Comparison of ENCODE assay signal across 12 cellular contexts in the genomic region with DNA sequence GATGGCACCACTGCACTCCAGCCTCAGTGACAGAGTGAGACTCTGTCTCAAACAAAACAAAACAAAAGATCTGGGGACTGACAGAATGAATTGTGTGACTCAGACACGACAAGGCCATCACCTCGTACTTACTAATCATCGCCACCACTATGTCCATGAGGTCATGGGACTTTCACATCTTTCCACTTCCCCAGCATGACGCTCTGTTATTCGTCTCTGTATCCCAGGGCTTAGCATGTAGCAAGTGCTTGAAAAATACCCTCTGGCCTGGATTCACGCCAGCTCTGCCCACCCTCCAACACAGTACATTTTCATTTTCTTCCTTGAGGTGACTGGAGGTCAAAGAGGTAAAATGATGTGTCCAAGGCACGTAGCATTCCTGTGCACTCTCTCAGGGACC. TPM values are rescaled to one million over a fixed set of nuclear protein-coding genes. Genes with fewer than 3 reads are reported as not detected.
DNase-seq lines count a peak whose midpoint lies in the region; ATAC-seq and TF ChIP-seq lines count a peak whose summit lies in the region.
"Had no signal": no experiment of that assay in that cellular context is flagged by ENCODE, and none has a peak within 500 bp of the region (broad histone marks: within the 10 kb centered on the region; RNA-seq: fewer than 3 reads in every experiment).

No MANE protein-coding gene starts in this region.

- H2AFZ ChIP-seq in neuronal stem cell (ENCODE audit: low read length): no peak overlapping the region

- H3K27me3 ChIP-seq in neuronal stem cell (ENCODE audit: control insufficient read depth in 3 of 3, insufficient read depth in 3 of 3, low read depth in 1 of 3, low read length in 3 of 3): no peaks in the 10 kb centered on the region
- no peaks in the 10 kb centered on the region for H3K27me3 ChIP-seq in WERI-Rb-1 (ENCODE audit: insufficient read depth, low read depth, severe bottlenecking)
- H3K27me3 ChIP-seq: dorsolateral prefrontal cortex had no signal

- H3K9me3 ChIP-seq in neuronal stem cell (replicated peaks in 1 of 2; ENCODE audit: control insufficient read depth in 2 of 2, insufficient read depth in 1 of 2, low read depth in 1 of 2, low read length in 2 of 2) (peaks cover 5 to 7% of the 10 kb centered on the region in 2 donors), WERI-Rb-1 (ENCODE audit: severe bottlenecking) (peaks cover 14% of the 10 kb centered on the region)

- no peak overlapping the region for H2AK5ac ChIP-seq in neuronal stem cell (ENCODE audit: low read depth, low read length)

- WGBS in neuronal stem cell (ENCODE audit: extremely low coverage in 2 of 2, insufficient read length in 2 of 2, insufficient replicate concordance in 1 of 2), 2 donors: no CpG with 5 or more reads among the region's 7 CpGs

- no peak overlapping the region for H3K4me3 ChIP-seq in neuronal stem cell (ENCODE audit: low read length in 2 of 2)
- no peak overlapping the region for H3K4me3 ChIP-seq in WERI-Rb-1 (ENCODE audit: low read depth, low read length)
- H3K4me3 ChIP-seq: dorsolateral prefrontal cortex had no signal

- H2BK12ac ChIP-seq in neuronal stem cell (ENCODE audit: low read length): no peak overlapping the region

- no peak overlapping the region for H2BK120ac ChIP-seq in neuronal stem cell (ENCODE audit: low read depth, low read length)

- H3K36me3 ChIP-seq in neuronal stem cell (replicated peaks in 1 of 2; ENCODE audit: control insufficient read depth in 2 of 2, insufficient read depth in 2 of 2, low read length in 2 of 2) (no peaks in the 10 kb centered on the region), WERI-Rb-1 (no peaks in the 10 kb centered on the region)

- no peak overlapping the region for H3K9ac ChIP-seq in neuronal stem cell (ENCODE audit: low read depth, low read length, poor library complexity)

- peak; percentile 24 for DNase-seq in EH (ENCODE audit: low read depth)
- DNase-seq in activated T-helper 1 cell treated with anti-CD3 and anti-CD28 coated beads, Interleukin-12 subunit alpha, Interleukin-12 subunit beta, Interleukin-2, Interleukin-4 antibody, amounts not matched to agents 30 ng/mL and 10 ng/mL and 1 ng/mL, durations not matched to agents 14 hours and 24 hours and 36 hours (ENCODE audit: low spot score): no peak
- no peak for DNase-seq in neuronal stem cell (ENCODE audit: low spot score)
- no peak for DNase-seq in OCI-M1 (lab: John Stamatoyannopoulos, UW)
- no peak for DNase-seq in WERI-Rb-1
- no peak for DNase-seq in NCI-H1417 (lab: John Stamatoyannopoulos, UW)
- DNase-seq: activated effector memory CD4-positive, alpha-beta T cell treated with anti-CD3 and anti-CD28 coated beads, Interleukin-2, amount 50 U/mL, for 16 hours; dorsolateral prefrontal cortex; NCI-H510A had no signal

- no peaks in the 10 kb centered on the region for H3K79me1 ChIP-seq in neuronal stem cell (ENCODE audit: low read depth, low read length)

- H3K4me3 Mint-ChIP-seq in activated T-helper 1 cell treated with anti-CD3 and anti-CD28 coated beads, Interleukin-12 subunit alpha, Interleukin-12 subunit beta, Interleukin-2, Interleukin-4 antibody, amounts not matched to agents 30 ng/mL and 10 ng/mL and 1 ng/mL, durations not matched to agents 14 hours and 24 hours and 36 hours: peak overlapping the region; percentile 58

- H3K4me2 ChIP-seq in neuronal stem cell (ENCODE audit: insufficient read depth, low read length, poor library complexity, severe bottlenecking): no peak overlapping the region

- H2BK5ac ChIP-seq in neuronal stem cell (ENCODE audit: low read length): peak overlapping the region; percentile 2

- no peak overlapping the region for H4K91ac ChIP-seq in neuronal stem cell (ENCODE audit: low read depth, low read length, poor library complexity)

- H3K27me3 Mint-ChIP-seq in activated T-helper 1 cell treated with anti-CD3 and anti-CD28 coated beads, Interleukin-12 subunit alpha, Interleukin-12 subunit beta, Interleukin-2, Interleukin-4 antibody, amounts not matched to agents 30 ng/mL and 10 ng/mL and 1 ng/mL, durations not matched to agents 14 hours and 24 hours and 36 hours (ENCODE audit: insufficient read depth): no peaks in the 10 kb centered on the region

- no peak overlapping the region for H3K14ac ChIP-seq in neuronal stem cell (ENCODE audit: low read length)

- H3K36me3 Mint-ChIP-seq in activated T-helper 1 cell treated with anti-CD3 and anti-CD28 coated beads, Interleukin-12 subunit alpha, Interleukin-12 subunit beta, Interleukin-2, Interleukin-4 antibody, amounts not matched to agents 30 ng/mL and 10 ng/mL and 1 ng/mL, durations not matched to agents 14 hours and 24 hours and 36 hours (ENCODE audit: low read depth): peaks cover 9% of the 10 kb centered on the region

- ATAC-seq in HG03095 (IDR thresholded peaks at IDR 0.05; ENCODE audit: unreplicated experiment) (peak; percentile 53), HG03045 (IDR thresholded peaks at IDR 0.05; ENCODE audit: unreplicated experiment) (no peak)

- no peak overlapping the region for H3K18ac ChIP-seq in neuronal stem cell (ENCODE audit: low read length)

- peaks cover 51% of the 10 kb centered on the region for H3K4me1 Mint-ChIP-seq in activated T-helper 1 cell treated with anti-CD3 and anti-CD28 coated beads, Interleukin-12 subunit alpha, Interleukin-12 subunit beta, Interleukin-2, Interleukin-4 antibody, amounts not matched to agents 30 ng/mL and 10 ng/mL and 1 ng/mL, durations not matched to agents 14 hours and 24 hours and 36 hours (ENCODE audit: low read depth)

- H3K4ac ChIP-seq in neuronal stem cell (ENCODE audit: low read length): no peak overlapping the region

- peak overlapping the region; percentile 77 for H3K27ac Mint-ChIP-seq in activated T-helper 1 cell treated with anti-CD3 and anti-CD28 coated beads, Interleukin-12 subunit alpha, Interleukin-12 subunit beta, Interleukin-2, Interleukin-4 antibody, amounts not matched to agents 30 ng/mL and 10 ng/mL and 1 ng/mL, durations not matched to agents 14 hours and 24 hours and 36 hours

- intact Hi-C loops in activated T-helper 1 cell treated with anti-CD3 and anti-CD28 coated beads, Interleukin-12 subunit alpha, Interleukin-12 subunit beta, Interleukin-2, Interleukin-4 antibody, amounts not matched to agents 30 ng/mL and 10 ng/mL and 1 ng/mL, durations not matched to agents 14 hours and 24 hours and 36 hours (cut with micrococcal nuclease): loop anchor here (1.0 kb wide), 2 partner anchors 15 to 140 kb away; no protein-coding TSS in a partner anchor

- peaks cover 5% of the 10 kb centered on the region for H3K9me3 Mint-ChIP-seq in activated T-helper 1 cell treated with anti-CD3 and anti-CD28 coated beads, Interleukin-12 subunit alpha, Interleukin-12 subunit beta, Interleukin-2, Interleukin-4 antibody, amounts not matched to agents 30 ng/mL and 10 ng/mL and 1 ng/mL, durations not matched to agents 14 hours and 24 hours and 36 hours

- H3K23ac ChIP-seq in neuronal stem cell (ENCODE audit: low read depth, low read length, poor library complexity): no peak overlapping the region

- H3K4me1 ChIP-seq in neuronal stem cell (ENCODE audit: control insufficient read depth in 2 of 2, insufficient read depth in 1 of 2, low read depth in 1 of 2, low read length in 2 of 2): no peaks in the 10 kb centered on the region

- H4K8ac ChIP-seq in neuronal stem cell (ENCODE audit: low read depth, low read length): no peak overlapping the region

- TF ChIP-seq CTCF in WERI-Rb-1 (IDR thresholded peaks at IDR 0.05; ENCODE audit: low read depth, low read length): no peak

- H3K27ac ChIP-seq in neuronal stem cell (replicated peaks; ENCODE audit: low read length) (no peak overlapping the region), WERI-Rb-1 (no peak overlapping the region)
- H3K27ac ChIP-seq: dorsolateral prefrontal cortex had no signal

- H2BK15ac ChIP-seq in neuronal stem cell (ENCODE audit: low read length): no peak overlapping the region

RNA-seq across cellular contexts. Expression of a gene that starts 27.8 kb away (rescaled TPM):
- total RNA-seq in activated T-helper 1 cell treated with anti-CD3 and anti-CD28 coated beads, Interleukin-12 subunit alpha, Interleukin-12 subunit beta, Interleukin-2, Interleukin-4 antibody, amounts not matched to agents 30 ng/mL and 10 ng/mL and 1 ng/mL, durations not matched to agents 14 hours and 24 hours and 36 hours: 0.65 and 1.5 TPM in 2 replicates
- 0.04 TPM for polyA plus RNA-seq in neuronal stem cell (2013, experiment 1 of 2)
- polyA plus RNA-seq in neuronal stem cell (2013, experiment 2 of 2): 0.03 TPM
- total RNA-seq: LHCN-M2 had no signal

RNA-seq across cellular contexts. Expression of a gene that starts 47.3 kb away (rescaled TPM):
- total RNA-seq in activated T-helper 1 cell treated with anti-CD3 and anti-CD28 coated beads, Interleukin-12 subunit alpha, Interleukin-12 subunit beta, Interleukin-2, Interleukin-4 antibody, amounts not matched to agents 30 ng/mL and 10 ng/mL and 1 ng/mL, durations not matched to agents 14 hours and 24 hours and 36 hours: 120 and 127 TPM in 2 replicates
- polyA plus RNA-seq in neuronal stem cell (2013, experiment 1 of 2): 125 TPM
- 118 TPM for polyA plus RNA-seq in neuronal stem cell (2013, experiment 2 of 2)
